In genomic region chr5:178203670-178204204, GRCh38 we compare ENCODE assay signal across 8 cellular contexts. TPM values are rescaled to one million over a fixed set of nuclear protein-coding genes. Genes with fewer than 3 reads are reported as not detected.
DNase-seq lines count a peak whose midpoint lies in the region; ATAC-seq and TF ChIP-seq lines count a peak whose summit lies in the region.

No MANE protein-coding gene starts in this region.

- TF ChIP-seq CTCF in HL-60 (IDR thresholded peaks at IDR 0.05; ENCODE audit: insufficient read depth, low read length) (no peak), brain (conservative IDR thresholded peaks at IDR 0.05) (no peak), lower lobe of right lung (IDR thresholded peaks at IDR 0.05) (no peak), type B pancreatic cell (conservative IDR thresholded peaks at IDR 0.05) (no peak)

- peak overlapping the region; percentile 96 to 100 (median 97) for H3K4me3 Mint-ChIP-seq in brain
- peak overlapping the region; percentile 99 for H3K4me3 Mint-ChIP-seq in type B pancreatic cell

- H3K9me3 ChIP-seq in lower lobe of right lung, result no peaks in the 10 kb centered on the region

- H3K36me3 Mint-ChIP-seq in brain, result peaks cover 30% of the 10 kb centered on the region
- H3K36me3 Mint-ChIP-seq in type B pancreatic cell, result peaks cover 22% of the 10 kb centered on the region

- H3K4me1 Mint-ChIP-seq in brain (peaks cover 34% of the 10 kb centered on the region), type B pancreatic cell (ENCODE audit: unreplicated experiment) (peaks cover 26% of the 10 kb centered on the region)

- peaks cover 8% of the 10 kb centered on the region for H3K27me3 Mint-ChIP-seq in brain
- H3K27me3 Mint-ChIP-seq in type B pancreatic cell, result peaks cover 3% of the 10 kb centered on the region

- H3K9me3 Mint-ChIP-seq in brain, result peaks cover 0 to 3% (median 0%) of the 10 kb centered on the region in 5 experiments
- H3K9me3 Mint-ChIP-seq in type B pancreatic cell, result no peaks in the 10 kb centered on the region

- H3K27ac ChIP-seq in HL-60 (replicated peaks), result peak overlapping the region; percentile 83
- peak overlapping the region; percentile 93 for H3K27ac ChIP-seq in lower lobe of right lung

- intact Hi-C loops in lower lobe of right lung (cut with DNase I), result no loop called here

- no peaks in the 10 kb centered on the region for H3K27me3 ChIP-seq in HL-60 (ENCODE audit: insufficient read depth, poor library complexity, severe bottlenecking)
- H3K27me3 ChIP-seq in lower lobe of right lung (ENCODE audit: low read depth), result no peaks in the 10 kb centered on the region

- ATAC-seq in GM19025 (IDR thresholded peaks at IDR 0.05; ENCODE audit: low read depth, unreplicated experiment) (peak; percentile 5), lower lobe of right lung (peak in 1 of 2 donors; percentile 1)

- H3K4me3 ChIP-seq in HL-60 (replicated peaks; ENCODE audit: insufficient read depth, low read length) (peak overlapping the region; percentile 97), lower lobe of right lung (peak overlapping the region; percentile 84)

- H3K4me1 ChIP-seq in lower lobe of right lung, result peaks cover 28% of the 10 kb centered on the region

- H3K27ac Mint-ChIP-seq in brain, result peak overlapping the region in 4 of 5 experiments; percentile 53 to 99 (median 96)
- no peak overlapping the region for H3K27ac Mint-ChIP-seq in type B pancreatic cell

- H3K36me3 ChIP-seq in lower lobe of right lung, result peaks cover 27% of the 10 kb centered on the region

- DNase-seq in HL-60 (ENCODE audit: low read depth in 1 of 2, low spot score in 1 of 2) (no peak), lower lobe of right lung (no peak), type B pancreatic cell (ENCODE audit: extremely low spot score, unreplicated experiment) (no peak), NAMALWA (ENCODE audit: low spot score) (no peak), NCI-H748 treated with DMSO at 0.1 percent for 48 hours (lab: John Stamatoyannopoulos, UW) (no peak)
- DNase-seq in stimulated activated CD4-positive, alpha-beta T cell treated with anti-CD3 and anti-CD28 coated beads, Interleukin-15, amount 100 ng/mL, for 24 hours, result no peak

RNA-seq across cellular contexts. Expression of gene HNRNPAB, which starts 0.6 kb away (rescaled TPM):
- polyA plus RNA-seq in brain (ENCODE audit: insufficient read depth, low read depth, low replicate concordance), result 221 TPM
- total RNA-seq in lower lobe of right lung, result 102 TPM
- 174 and 245 TPM in 2 replicates for total RNA-seq in type B pancreatic cell (ENCODE audit: low replicate concordance)

RNA-seq across cellular contexts. Expression of gene GMCL2, which starts 16.6 kb away (rescaled TPM):
- polyA plus RNA-seq in brain (ENCODE audit: insufficient read depth, low read depth, low replicate concordance), result not detected
- total RNA-seq in lower lobe of right lung (not detected), type B pancreatic cell (ENCODE audit: low replicate concordance) (not detected in 2 replicates)

RNA-seq across cellular contexts. Expression of gene PHYKPL, which starts 28.9 kb away (rescaled TPM):
- polyA plus RNA-seq in brain (ENCODE audit: insufficient read depth, low read depth, low replicate concordance), result 8.0 TPM
- total RNA-seq in lower lobe of right lung (101 TPM), type B pancreatic cell (ENCODE audit: low replicate concordance) (52.7 and 76.2 TPM in 2 replicates)

RNA-seq across cellular contexts. Expression of gene NHP2, which starts 50.1 kb away (rescaled TPM):
- polyA plus RNA-seq in brain (ENCODE audit: insufficient read depth, low read depth, low replicate concordance), result 184 TPM
- total RNA-seq in lower lobe of right lung, result 57.5 TPM
- 136 and 161 TPM in 2 replicates for total RNA-seq in type B pancreatic cell (ENCODE audit: low replicate concordance)
